11 cellular contexts compared by ENCODE assay signal in genomic region chr11:124536520-124536919, GRCh38. TPM values are rescaled to one million over a fixed set of nuclear protein-coding genes. Genes with fewer than 3 reads are reported as not detected.
DNase-seq lines count a peak whose midpoint lies in the region; TF ChIP-seq lines count a peak whose summit lies in the region.
"Had no signal": no experiment of that assay in that cellular context is flagged by ENCODE, and none has a peak within 500 bp of the region (broad histone marks: within the 10 kb centered on the region; RNA-seq: fewer than 3 reads in every experiment).

No MANE protein-coding gene starts in this region.

- in situ Hi-C loops in SK-MEL-5 (cut with HindIII; ENCODE audit: low pct_unique_long_range_greater_than_20kb, low sequenced_read_pairs), result no loop called here

- H3K4me3 ChIP-seq in cardiac muscle cell, result no peak overlapping the region

- no peaks in the 10 kb centered on the region for H3K9me3 ChIP-seq in cardiac muscle cell (ENCODE audit: low read depth)

- H3K4me1 ChIP-seq in cardiac muscle cell (ENCODE audit: low read depth), result no peaks in the 10 kb centered on the region

- no peaks in the 10 kb centered on the region for H3K27me3 ChIP-seq in cardiac muscle cell

- peak; percentile 48 for TF ChIP-seq CTCF in cardiac muscle cell (IDR thresholded peaks at IDR 0.05; ENCODE audit: low read depth, low read length)

- peak; percentile 83 for DNase-seq in H4 (ENCODE audit: low spot score)
- peak; percentile 44 for DNase-seq in SK-MEL-5 (ENCODE audit: low read depth, low spot score)
- peak; percentile 37 to 97 for DNase-seq in cardiac muscle cell (ENCODE audit: low read depth in 1 of 2, low spot score in 1 of 2)
- peak; percentile 58 for DNase-seq in pons (ENCODE audit: low spot score)
- no peak for DNase-seq in HUDEP-2 (lab: John Stamatoyannopoulos, UW; ENCODE audit: unreplicated experiment in 76 of 76)
- DNase-seq in NCI-H2171 (lab: John Stamatoyannopoulos, UW), result no peak
- no peak for DNase-seq in dedifferentiated amniotic fluid mesenchymal stem cell (ENCODE audit: extremely low spot score)
- no peak for DNase-seq in kidney tubule cell (ENCODE audit: low spot score)
- DNase-seq: NCI-H1092 treated with DMSO at 0.1 percent for 48 hours; stimulated activated CD4-positive, alpha-beta T cell treated with anti-CD3 and anti-CD28 coated beads, Interleukin-2, amount 100 ng/mL, for 24 hours had no signal

- H3K36me3 ChIP-seq in cardiac muscle cell, result no peaks in the 10 kb centered on the region

- no peak overlapping the region for H3K27ac ChIP-seq in cardiac muscle cell
- H3K27ac ChIP-seq: VCaP had no signal

RNA-seq across cellular contexts. Expression of gene OR8B12, which starts 6.9 kb away (rescaled TPM):
- total RNA-seq in H4 (2014; rRNA removed; shearing (Covaris generic)), result not detected in 2 replicates
- total RNA-seq in SK-MEL-5 (2014; rRNA removed; shearing (Covaris generic)), result not detected in 2 replicates
- polyA plus RNA-seq in SK-MEL-5 (2015; cell fraction: cytosol; rRNA removed), result not detected in 2 replicates
- polyA plus RNA-seq in SK-MEL-5 (2015; cell fraction: nucleus; rRNA removed), result not detected in 2 replicates
- total RNA-seq in cardiac muscle cell, result not detected in 2 replicates
- not detected in 2 replicates for polyA plus RNA-seq in cardiac muscle cell

RNA-seq across cellular contexts. Expression of gene OR8A1, which starts 33.3 kb away (rescaled TPM):
- not detected in 2 replicates for total RNA-seq in H4 (2014; rRNA removed; shearing (Covaris generic))
- total RNA-seq in SK-MEL-5 (2014; rRNA removed; shearing (Covaris generic)), result not detected in 2 replicates
- polyA plus RNA-seq in SK-MEL-5 (2015; cell fraction: cytosol; rRNA removed), result not detected in 2 replicates
- not detected in 2 replicates for polyA plus RNA-seq in SK-MEL-5 (2015; cell fraction: nucleus; rRNA removed)
- not detected in 2 replicates for total RNA-seq in cardiac muscle cell
- polyA plus RNA-seq in cardiac muscle cell, result not detected in 2 replicates

Comparison
In these comparisons a context has a peak if more than half of its experiments do, and no peak if none do; other contexts are left out.
1. DNase-seq: peak in H4 (single experiment), SK-MEL-5 (single experiment), cardiac muscle cell (2 of 2) and pons (single experiment); none in HUDEP-2 (0 of 76), NCI-H2171 (single experiment), dedifferentiated amniotic fluid mesenchymal stem cell (single experiment) and kidney tubule cell (single experiment).